Comparison of ENCODE assay signal across 8 cellular contexts in the genomic region with DNA sequence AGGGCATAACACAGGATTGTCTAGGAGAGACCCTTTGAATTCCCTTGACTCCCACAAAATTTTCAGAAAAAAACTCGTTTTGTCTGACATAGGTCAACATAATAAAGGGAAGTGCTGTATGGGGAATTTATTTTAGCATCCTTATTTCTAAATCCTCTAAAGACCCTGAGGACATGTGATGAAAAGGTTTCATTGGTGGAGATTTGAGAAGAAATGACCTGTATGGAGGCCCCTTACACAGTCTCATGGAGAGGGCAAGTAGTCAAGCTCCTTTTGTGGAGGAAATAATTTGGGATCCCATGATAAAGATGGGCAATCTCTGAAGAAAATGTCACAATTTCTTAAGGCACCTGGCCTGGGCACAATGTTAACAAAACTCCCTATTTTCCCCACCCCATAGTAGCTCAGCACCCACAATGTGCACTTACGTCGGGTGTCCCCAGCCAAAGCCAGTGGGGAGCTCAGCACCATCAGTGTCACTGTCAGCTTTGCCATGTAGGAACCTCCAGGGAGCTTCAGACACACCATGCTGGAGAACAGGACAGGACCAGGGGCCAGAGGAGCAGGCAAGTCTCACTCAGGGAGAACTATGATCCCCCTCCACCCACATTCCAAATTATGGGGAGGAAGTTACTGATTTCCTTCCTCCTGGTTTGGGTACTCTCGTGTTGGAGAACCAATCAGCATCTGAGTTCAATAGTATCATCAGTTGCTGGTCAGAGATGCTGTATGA. TPM values are rescaled to one million over a fixed set of nuclear protein-coding genes. Genes with fewer than 3 reads are reported as not detected.
A peak's percentile ranks its signal among the peaks of the same experiment; 100 is the strongest.
DNase-seq lines count a peak whose midpoint lies in the region; ATAC-seq and TF ChIP-seq lines count a peak whose summit lies in the region.

HLA-DRB5 (minus strand) TSS at position 591 of the 733 bp plus-strand sequence; CDS start at position 528, 63 bp downstream.

- H2BK12ac ChIP-seq in mesenchymal stem cell (ENCODE audit: low read length in 2 of 2): no peak within 1 kb of the TSS

- peaks cover 5% of the 10 kb centered on the region for H3K4me1 Mint-ChIP-seq in activated T-cell treated with anti-CD3 and anti-CD28 coated beads, Interleukin-2, amount 50 U/mL, for 24 hours (ENCODE audit: low read depth)

- no peak within 1 kb of the TSS for H2AFZ ChIP-seq in mesenchymal stem cell (ENCODE audit: low read depth, low read length)

- H3K27ac Mint-ChIP-seq in activated T-cell treated with anti-CD3 and anti-CD28 coated beads, Interleukin-2, amount 50 U/mL, for 24 hours: peak within 1 kb of the TSS; percentile 61

- H2BK5ac ChIP-seq in mesenchymal stem cell (ENCODE audit: low read depth, low read length, poor library complexity, severe bottlenecking): no peak within 1 kb of the TSS

- H3K18ac ChIP-seq in mesenchymal stem cell (ENCODE audit: low read depth in 1 of 2, low read length in 2 of 2): no peak within 1 kb of the TSS

- H3K4me3 Mint-ChIP-seq in activated T-cell treated with anti-CD3 and anti-CD28 coated beads, Interleukin-2, amount 50 U/mL, for 24 hours: peak within 1 kb of the TSS; percentile 61

- H3K4me2 ChIP-seq in mesenchymal stem cell (ENCODE audit: low read length, poor library complexity, severe bottlenecking): no peak within 1 kb of the TSS

- H3K23ac ChIP-seq in mesenchymal stem cell (ENCODE audit: low read length in 2 of 2): no peak within 1 kb of the TSS

- H3K4me1 ChIP-seq in mesenchymal stem cell (ENCODE audit: control insufficient read depth, insufficient read depth, low read depth, low read length): no peaks in the 10 kb centered on the region

- H3K9me3 ChIP-seq in mesenchymal stem cell (ENCODE audit: control insufficient read depth, low read length): no peaks in the 10 kb centered on the region

- DNase-seq in GM10266 (ENCODE audit: extremely low spot score) (peak; percentile 22), mesenchymal stem cell (no peak), NCI-H526 (lab: John Stamatoyannopoulos, UW) (no peak)
- DNase-seq in activated T-cell treated with anti-CD3 and anti-CD28 coated beads, Interleukin-2, amount 50 U/mL, for 24 hours: peak; percentile 34
- DNase-seq in stimulated activated CD4-positive, alpha-beta T cell treated with anti-CD3 and anti-CD28 coated beads, Interleukin-4, amount 100 ng/mL, for 1 hour: no peak

- H3K14ac ChIP-seq in mesenchymal stem cell (ENCODE audit: low read length in 2 of 2): no peak within 1 kb of the TSS

- H3K36me3 Mint-ChIP-seq in activated T-cell treated with anti-CD3 and anti-CD28 coated beads, Interleukin-2, amount 50 U/mL, for 24 hours (ENCODE audit: low read depth): no peaks in the 10 kb centered on the region

- H3K9me3 Mint-ChIP-seq in activated T-cell treated with anti-CD3 and anti-CD28 coated beads, Interleukin-2, amount 50 U/mL, for 24 hours: no peaks in the 10 kb centered on the region

- peak within 1 kb of the TSS in 1 of 2 experiments; percentile 79 for H3K4me3 ChIP-seq in mesenchymal stem cell (ENCODE audit: insufficient read depth in 1 of 2, low read depth in 1 of 2, low read length in 2 of 2)

- peak within 1 kb of the TSS; percentile 57 for H3K9ac ChIP-seq in mesenchymal stem cell (ENCODE audit: low read length)

- no peaks in the 10 kb centered on the region for H3K27me3 ChIP-seq in mesenchymal stem cell (ENCODE audit: control insufficient read depth in 1 of 2, insufficient read depth in 1 of 2, low read length in 2 of 2)

- H4K91ac ChIP-seq in mesenchymal stem cell (ENCODE audit: low read length): no peak within 1 kb of the TSS

- H3K4ac ChIP-seq in mesenchymal stem cell (ENCODE audit: low read depth in 1 of 2, low read length in 2 of 2): no peak within 1 kb of the TSS

- H4K8ac ChIP-seq in mesenchymal stem cell (ENCODE audit: low read length): no peak within 1 kb of the TSS

- H2AK5ac ChIP-seq in mesenchymal stem cell (ENCODE audit: low read length, severe bottlenecking): no peak within 1 kb of the TSS

- no peak within 1 kb of the TSS for H2BK15ac ChIP-seq in mesenchymal stem cell (ENCODE audit: low read depth, poor library complexity, severe bottlenecking)

- 100% methylated on average over 1 of the region's 4 CpGs for WGBS in mesenchymal stem cell

- no peak for TF ChIP-seq CTCF in GM10266 (IDR thresholded peaks at IDR 0.05; ENCODE audit: control insufficient read depth, insufficient read depth, low read depth, missing control alignments)

- H2BK120ac ChIP-seq in mesenchymal stem cell (ENCODE audit: low read depth, low read length): no peak within 1 kb of the TSS

- H3K36me3 ChIP-seq in mesenchymal stem cell (ENCODE audit: control insufficient read depth in 1 of 2, insufficient read depth in 2 of 2, low read depth in 1 of 2, low read length in 2 of 2): no peaks in the 10 kb centered on the region

- peaks cover 3% of the 10 kb centered on the region for H3K27me3 Mint-ChIP-seq in activated T-cell treated with anti-CD3 and anti-CD28 coated beads, Interleukin-2, amount 50 U/mL, for 24 hours

- H3K27ac ChIP-seq in mesenchymal stem cell (ENCODE audit: low read length, poor library complexity, severe bottlenecking): no peak within 1 kb of the TSS

- ATAC-seq in HG02798 (IDR thresholded peaks at IDR 0.05; ENCODE audit: poor library complexity, unreplicated experiment) (peak; percentile 88), HG03565 (IDR thresholded peaks at IDR 0.05; ENCODE audit: unreplicated experiment) (no peak), GM18858 (IDR thresholded peaks at IDR 0.05; ENCODE audit: unreplicated experiment) (no peak)

- no peaks in the 10 kb centered on the region for H3K79me1 ChIP-seq in mesenchymal stem cell (replicated peaks; ENCODE audit: low read length, poor library complexity, severe bottlenecking)

RNA-seq across cellular contexts. Expression of gene HLA-DRB5, which starts in this region (rescaled TPM):
- polyA plus RNA-seq in mesenchymal stem cell (2013, experiment 1 of 2): not detected
- not detected for polyA plus RNA-seq in mesenchymal stem cell (2013, experiment 2 of 2)

Comparison
In these comparisons a context has a peak if more than half of its experiments do, and no peak if none do; other contexts are left out.
1. DNase-seq: peak in GM10266 (single experiment) and activated T-cell treated with anti-CD3 and anti-CD28 coated beads, Interleukin-2, amount 50 U/mL, for 24 hours (single experiment); none in mesenchymal stem cell (single experiment), stimulated activated CD4-positive, alpha-beta T cell treated with anti-CD3 and anti-CD28 coated beads, Interleukin-4, amount 100 ng/mL, for 1 hour (single experiment) and NCI-H526 (0 of 2).